10 cellular contexts compared by ENCODE assay signal in the genomic region with DNA sequence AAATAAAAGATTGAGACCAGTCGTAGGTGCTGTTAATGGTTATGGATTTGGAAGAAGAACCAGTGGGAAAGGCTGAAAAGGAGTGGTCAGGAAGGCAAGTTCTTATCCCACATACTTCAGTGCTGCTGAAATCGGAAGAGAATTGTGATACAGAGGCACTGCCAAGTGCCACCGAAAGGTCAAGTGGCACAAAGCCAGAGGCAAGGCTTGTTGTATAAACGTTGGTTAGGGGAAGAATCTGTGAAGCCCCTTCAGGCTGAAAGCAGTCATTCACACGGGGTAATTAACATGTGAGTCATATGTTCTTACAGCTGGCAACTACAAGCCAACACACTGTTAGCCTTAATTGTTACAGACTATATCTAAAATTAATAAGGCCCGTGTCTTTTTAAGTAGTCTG. TPM values are rescaled to one million over a fixed set of nuclear protein-coding genes. Genes with fewer than 3 reads are reported as not detected.
DNase-seq lines count a peak whose midpoint lies in the region; ATAC-seq and TF ChIP-seq lines count a peak whose summit lies in the region.
"Had no signal": no experiment of that assay in that cellular context is flagged by ENCODE, and none has a peak within 500 bp of the region (broad histone marks: within the 10 kb centered on the region; RNA-seq: fewer than 3 reads in every experiment).

No MANE protein-coding gene starts in this region.

- peak; percentile 33 for DNase-seq in Ammon's horn (ENCODE audit: low spot score)
- DNase-seq in LoVo (ENCODE audit: low spot score): peak; percentile 1
- DNase-seq in adipocyte (ENCODE audit: low read depth): peak; percentile 64
- DNase-seq in kidney glomerular epithelial cell (lab: John Stamatoyannopoulos, UW): peak; percentile 10
- no peak for DNase-seq in PC-9
- no peak for DNase-seq in omental fat pad (ENCODE audit: low spot score)
- DNase-seq: T-helper 1 cell had no signal

- H3K79me2 ChIP-seq in PC-9 (ENCODE audit: low read depth): no peaks in the 10 kb centered on the region

- H3F3A ChIP-seq in PC-9 (ENCODE audit: insufficient read depth, low read depth): 0 out of 2 replicates have a peak, but pooled peaks cover 3% of the 10 kb centered on the region

- POLR2A ChIA-PET in PC-9 (lab: Charles Lee; ENCODE audit: unreplicated experiment): no interaction called here

- no peak overlapping the region for H2AFZ ChIP-seq in PC-9

- no peak for TF ChIP-seq CTCF in PC-9 (conservative IDR thresholded peaks at IDR 0.05)
- no peak for TF ChIP-seq CTCF in omental fat pad (IDR thresholded peaks at IDR 0.05)

- H3K27me3 ChIP-seq in adipocyte (replicated peaks; ENCODE audit: control insufficient read depth, insufficient read depth, low read length) (no peaks in the 10 kb centered on the region), PC-9 (ENCODE audit: insufficient read depth, low read depth) (no peaks in the 10 kb centered on the region)
- H3K27me3 ChIP-seq: gastroesophageal sphincter had no signal

- peaks cover 41% of the 10 kb centered on the region for H3K4me1 ChIP-seq in adipocyte (ENCODE audit: control insufficient read depth, insufficient read depth, low read length)
- H3K4me1 ChIP-seq in PC-9 (replicated peaks; ENCODE audit: insufficient read depth): no peaks in the 10 kb centered on the region

- no peak overlapping the region for H3K4me2 ChIP-seq in PC-9

- H3K36me3 ChIP-seq in adipocyte (ENCODE audit: control insufficient read depth, insufficient read depth, low read length, severe bottlenecking) (no peaks in the 10 kb centered on the region), PC-9 (ENCODE audit: low read depth) (no peaks in the 10 kb centered on the region)

- intact Hi-C loops in PC-9 (cut with micrococcal nuclease; ENCODE audit: unreplicated experiment): no loop called here

- H4K20me1 ChIP-seq in PC-9 (ENCODE audit: insufficient read depth): no peaks in the 10 kb centered on the region

- H3K9ac ChIP-seq in adipocyte (ENCODE audit: low read length): no peak overlapping the region

- H3K9me3 ChIP-seq in adipocyte (ENCODE audit: control insufficient read depth, low read length) (no peaks in the 10 kb centered on the region), PC-9 (ENCODE audit: insufficient read depth, low read depth) (no peaks in the 10 kb centered on the region)
- H3K9me3 ChIP-seq: gastroesophageal sphincter had no signal

- CTCF ChIA-PET in PC-9 (lab: Charles Lee): no interaction called here

- no peak for ATAC-seq in HG02610 (IDR thresholded peaks at IDR 0.05; ENCODE audit: unreplicated experiment)
- no peak for ATAC-seq in HG03457 (IDR thresholded peaks at IDR 0.05; ENCODE audit: unreplicated experiment)
- no peak for ATAC-seq in omental fat pad (ENCODE audit: low FRiP score)
- ATAC-seq: gastroesophageal sphincter had no signal

- no peaks in the 10 kb centered on the region for H3K9me2 ChIP-seq in PC-9 (ENCODE audit: insufficient read depth)

- no peak overlapping the region for H3K4me3 ChIP-seq in adipocyte (ENCODE audit: low read length)
- no peak overlapping the region for H3K4me3 ChIP-seq in PC-9
- H3K4me3 ChIP-seq: gastroesophageal sphincter had no signal

- H3K27ac ChIP-seq in PC-9: no peak overlapping the region
- H3K27ac ChIP-seq: gastroesophageal sphincter had no signal

- BruUV-seq in PC-9 (replicated peaks; lab: Mats Ljungman, UMichigan): no TSS peak

RNA-seq across cellular contexts. Expression of gene ZBTB40, which starts 48.8 kb away (rescaled TPM):
- total RNA-seq in PC-9 (2021) (13.7 and 21.4 TPM in 2 replicates), omental fat pad (10 to 100 TPM; 13.2 to 19.9 (median 17.8) TPM)

Comparison
In these comparisons a context has a peak if more than half of its experiments do, and no peak if none do; other contexts are left out.
1. DNase-seq: peak in Ammon's horn (single experiment), LoVo (single experiment), adipocyte (single experiment) and kidney glomerular epithelial cell (single experiment); none in PC-9 (0 of 2) and omental fat pad (single experiment).